Comparison of ENCODE assay signal across 20 cellular contexts in the genomic region with DNA sequence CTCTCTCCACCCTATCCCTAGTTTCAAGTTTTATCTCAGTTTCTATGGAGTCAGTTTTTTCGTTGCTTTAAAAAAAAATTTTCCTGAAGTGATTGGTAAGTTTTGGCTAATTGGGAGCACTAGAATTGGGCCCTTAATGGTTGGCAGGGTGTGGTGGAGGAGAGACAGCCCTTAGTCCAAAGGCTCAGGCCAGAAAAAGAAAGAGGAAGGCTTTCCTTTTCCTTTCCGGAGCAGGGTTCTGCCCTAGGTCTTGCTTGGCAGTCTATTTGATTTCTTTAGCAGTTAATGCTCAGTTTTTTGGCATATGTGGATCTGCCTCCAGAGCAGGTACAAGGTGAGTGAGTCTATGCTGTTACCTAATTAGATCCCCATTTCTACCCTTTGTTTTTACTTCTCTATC. TPM values are rescaled to one million over a fixed set of nuclear protein-coding genes. Genes with fewer than 3 reads are reported as not detected.
A peak's percentile ranks its signal among the peaks of the same experiment; 100 is the strongest.
DNase-seq lines count a peak whose midpoint lies in the region; ATAC-seq and TF ChIP-seq lines count a peak whose summit lies in the region.
"Had no signal": no experiment of that assay in that cellular context is flagged by ENCODE, and none has a peak within 500 bp of the region (broad histone marks: within the 10 kb centered on the region; RNA-seq: fewer than 3 reads in every experiment).

No MANE protein-coding gene starts in this region.

- 24% methylated on average over 2 of the region's 2 CpGs for WGBS in right cardiac atrium

- intact Hi-C loops in right cardiac atrium (cut with DNase I) (no loop called here), cardiac septum (cut with DNase I) (no loop called here), left lung (cut with DNase I) (no loop called here)

- H3K36me3 ChIP-seq in left lung, result peaks cover 15 to 33% of the 10 kb centered on the region in 2 donors

- peak overlapping the region; percentile 66 for H3K27ac Mint-ChIP-seq in activated naive CD8-positive, alpha-beta T cell
- peak overlapping the region; percentile 38 for H3K27ac Mint-ChIP-seq in stimulated activated effector memory CD8-positive, alpha-beta T cell treated with anti-CD3 and anti-CD28 coated beads, Interleukin-12 subunit alpha, Interleukin-12 subunit beta, amount 100 ng/mL, for 72 hours
- H3K27ac Mint-ChIP-seq: activated CD8-positive, alpha-beta memory T cell treated with anti-CD3 and anti-CD28 coated beads, Interleukin-2, amount 10 ng/mL, durations not matched to agents 7 days and 5 days had no signal

- H3K9me3 Mint-ChIP-seq in activated naive CD8-positive, alpha-beta T cell (ENCODE audit: low read depth), result no peaks in the 10 kb centered on the region
- H3K9me3 Mint-ChIP-seq in stimulated activated effector memory CD8-positive, alpha-beta T cell treated with anti-CD3 and anti-CD28 coated beads, Interleukin-12 subunit alpha, Interleukin-12 subunit beta, amount 100 ng/mL, for 72 hours, result no peaks in the 10 kb centered on the region

- H3K4me3 ChIP-seq in right cardiac atrium (ENCODE audit: low read length) (no peak overlapping the region), left lung (no peak overlapping the region)
- H3K4me3 ChIP-seq: GM12878, thoracic aorta had no signal

- no peak for TF ChIP-seq CTCF in left lung (IDR thresholded peaks at IDR 0.05)

- peaks cover 14% of the 10 kb centered on the region for H3K36me3 Mint-ChIP-seq in activated naive CD8-positive, alpha-beta T cell
- H3K36me3 Mint-ChIP-seq in stimulated activated effector memory CD8-positive, alpha-beta T cell treated with anti-CD3 and anti-CD28 coated beads, Interleukin-12 subunit alpha, Interleukin-12 subunit beta, amount 100 ng/mL, for 72 hours, result peaks cover 57% of the 10 kb centered on the region

- peak overlapping the region; percentile 4 for H3K4me3 Mint-ChIP-seq in activated naive CD8-positive, alpha-beta T cell
- H3K4me3 Mint-ChIP-seq in stimulated activated effector memory CD8-positive, alpha-beta T cell treated with anti-CD3 and anti-CD28 coated beads, Interleukin-12 subunit alpha, Interleukin-12 subunit beta, amount 100 ng/mL, for 72 hours, result no peak overlapping the region
- H3K4me3 Mint-ChIP-seq: activated CD8-positive, alpha-beta memory T cell treated with anti-CD3 and anti-CD28 coated beads, Interleukin-2, amount 10 ng/mL, durations not matched to agents 7 days and 5 days had no signal

- H3K9me3 ChIP-seq in right cardiac atrium (ENCODE audit: control insufficient read depth, low read length), result no peaks in the 10 kb centered on the region
- H3K9me3 ChIP-seq in left lung, result no peaks in the 10 kb centered on the region
- H3K9me3 ChIP-seq: thoracic aorta had no signal

- H3K27me3 ChIP-seq in right cardiac atrium (ENCODE audit: control insufficient read depth, insufficient read depth), result no peaks in the 10 kb centered on the region
- H3K27me3 ChIP-seq in left lung, result no peaks in the 10 kb centered on the region

- peaks cover 16% of the 10 kb centered on the region for H3K4me1 ChIP-seq in right cardiac atrium (ENCODE audit: control insufficient read depth, insufficient read depth, low read length)
- peaks cover 30 to 65% of the 10 kb centered on the region in 2 donors for H3K4me1 ChIP-seq in left lung

- DNase-seq in right cardiac atrium (no peak), cardiac septum (ENCODE audit: low spot score) (no peak), left lung (no peak), NCI-H526 treated with DMSO at 0.1 percent for 48 hours (lab: John Stamatoyannopoulos, UW) (no peak), NOMO-1 treated with DMSO at 0.1 percent for 48 hours (lab: John Stamatoyannopoulos, UW; ENCODE audit: unreplicated experiment) (no peak)
- DNase-seq in stimulated activated effector memory CD8-positive, alpha-beta T cell treated with anti-CD3 and anti-CD28 coated beads, Interleukin-12 subunit alpha, Interleukin-12 subunit beta, amount 100 ng/mL, for 72 hours (ENCODE audit: low spot score in 2 of 2), result no peak
- DNase-seq: activated CD4-positive, CD25-positive, alpha-beta regulatory T cell; activated CD8-positive, alpha-beta memory T cell treated with anti-CD3 and anti-CD28 coated beads, Interleukin-2, amount 10 ng/mL, durations not matched to agents 7 days and 5 days; DMS 273 treated with DMSO at 0.1 percent for 48 hours; GDM1; midbrain; NCI-H187 treated with DMSO at 0.1 percent for 48 hours; NCI-H446 treated with DMSO at 0.1 percent for 48 hours; occipital lobe; SHP77; stimulated activated CD4-positive, alpha-beta T cell treated with anti-CD3 and anti-CD28 coated beads, Interleukin-4, amount 100 ng/mL, for 1 hour had no signal

- ATAC-seq in right cardiac atrium (no peak), left lung (peak; percentile 28), GM18867 (IDR thresholded peaks at IDR 0.05; ENCODE audit: unreplicated experiment) (no peak)
- ATAC-seq in stimulated activated effector memory CD8-positive, alpha-beta T cell treated with anti-CD3 and anti-CD28 coated beads, Interleukin-12 subunit alpha, Interleukin-12 subunit beta, amount 100 ng/mL, for 72 hours, result no peak
- ATAC-seq: activated CD8-positive, alpha-beta memory T cell treated with anti-CD3 and anti-CD28 coated beads, Interleukin-2, amount 10 ng/mL, durations not matched to agents 7 days and 5 days; GM12878 had no signal

- no peaks in the 10 kb centered on the region for H3K27me3 Mint-ChIP-seq in activated naive CD8-positive, alpha-beta T cell
- H3K27me3 Mint-ChIP-seq: activated CD8-positive, alpha-beta memory T cell treated with anti-CD3 and anti-CD28 coated beads, Interleukin-2, amount 10 ng/mL, durations not matched to agents 7 days and 5 days had no signal

- H3K27ac ChIP-seq in right cardiac atrium (ENCODE audit: low read length) (peak overlapping the region; percentile 37), left lung (peak overlapping the region in 1 of 2 donors; percentile 24)
- H3K27ac ChIP-seq: thoracic aorta had no signal

- peaks cover 69% of the 10 kb centered on the region for H3K4me1 Mint-ChIP-seq in activated naive CD8-positive, alpha-beta T cell (ENCODE audit: low read depth)
- peaks cover 67% of the 10 kb centered on the region for H3K4me1 Mint-ChIP-seq in stimulated activated effector memory CD8-positive, alpha-beta T cell treated with anti-CD3 and anti-CD28 coated beads, Interleukin-12 subunit alpha, Interleukin-12 subunit beta, amount 100 ng/mL, for 72 hours

RNA-seq across cellular contexts. Expression of a gene that starts 22.7 kb away (rescaled TPM):
- total RNA-seq in right cardiac atrium (100 to 1,000 TPM; 154 to 263 (median 180) TPM), cardiac septum (171 TPM), left lung (100 to 1,000 TPM; 289 to 432 TPM)
- 53.5 TPM for polyA plus RNA-seq in right cardiac atrium
